1 cellular context compared by ENCODE assay signal in genomic region chr1:203351037-203351625, GRCh38.
TF ChIP-seq lines count a peak whose summit lies in the region.

Gene FMOD, minus strand, starts transcription at chr1:203351122. Its CDS starts 2,852 bp downstream, at chr1:203348270.

TF ChIP-seq in A549, 52 proteins besides CTCF, POLR2A, EP300 and RAD21 (continued from another document):
- TF ChIP-seq REST (IDR thresholded peaks at IDR 0.05) (no peak), TFCP2L1 (CRISPR knock-in tag; IDR thresholded peaks at IDR 0.05) (no peak), HES2 (IDR thresholded peaks at IDR 0.05) (no peak), RCOR1 (IDR thresholded peaks at IDR 0.05; ENCODE audit: low read depth, low read length) (no peak), PHF8 (IDR thresholded peaks at IDR 0.05; ENCODE audit: borderline replicate concordance, low read depth) (no peak), NFE2L2 (conservative IDR thresholded peaks at IDR 0.05; ENCODE audit: low read length) (no peak), ESRRA (IDR thresholded peaks at IDR 0.05; ENCODE audit: borderline replicate concordance, low read length) (no peak), CBX8 (IDR thresholded peaks at IDR 0.05) (no peak), PBX3 (IDR thresholded peaks at IDR 0.05) (no peak), HOXA7 (CRISPR knock-in tag; IDR thresholded peaks at IDR 0.05) (no peak)
